Comparison of ENCODE assay signal across 20 cellular contexts in genomic region chr11:34523053-34523452, GRCh38. TPM values are rescaled to one million over a fixed set of nuclear protein-coding genes. Genes with fewer than 3 reads are reported as not detected.
A peak's percentile ranks its signal among the peaks of the same experiment; 100 is the strongest.
DNase-seq lines count a peak whose midpoint lies in the region; ATAC-seq and TF ChIP-seq lines count a peak whose summit lies in the region.
"Had no signal": no experiment of that assay in that cellular context is flagged by ENCODE, and none has a peak within 500 bp of the region (broad histone marks: within the 10 kb centered on the region; RNA-seq: fewer than 3 reads in every experiment).

No MANE protein-coding gene starts in this region.

- no peak overlapping the region for H2BK120ac ChIP-seq in trophoblast cell (ENCODE audit: insufficient read depth, low read length, poor library complexity)

- H3K27me3 ChIP-seq in heart right ventricle, result peaks cover 0 to 20% (median 9%) of the 10 kb centered on the region in 7 donors
- no peaks in the 10 kb centered on the region for H3K27me3 ChIP-seq in WERI-Rb-1 (ENCODE audit: insufficient read depth, low read depth, severe bottlenecking)
- H3K27me3 ChIP-seq in trophoblast cell (ENCODE audit: insufficient read depth, low read length), result no peaks in the 10 kb centered on the region
- peaks cover 3% of the 10 kb centered on the region for H3K27me3 ChIP-seq in upper lobe of right lung
- H3K27me3 ChIP-seq in lower lobe of right lung (ENCODE audit: low read depth), result no peaks in the 10 kb centered on the region

- no peak overlapping the region for H3K18ac ChIP-seq in trophoblast cell (ENCODE audit: low read length)

- no peak for DNase-seq in Right ventricle myocardium inferior (ENCODE audit: missing footprints)
- DNase-seq in heart right ventricle, result no peak
- peak; percentile 34 for DNase-seq in WERI-Rb-1
- DNase-seq in trophoblast cell, result peak; percentile 25 to 63
- no peak for DNase-seq in upper lobe of right lung
- no peak for DNase-seq in lower lobe of right lung
- DNase-seq in NCI-H2196 treated with DMSO at 0.1 percent for 48 hours (lab: John Stamatoyannopoulos, UW; ENCODE audit: unreplicated experiment), result no peak
- DNase-seq in NCI-H226, result no peak
- DNase-seq: AML-193; CD4-positive, alpha-beta T cell; DMS79 treated with DMSO at 0.1 percent for 48 hours; GF-D8; HCEC 1CT had no signal

- H2AFZ ChIP-seq in trophoblast cell (ENCODE audit: insufficient read depth, low read length, poor library complexity), result no peak overlapping the region
- H2AFZ ChIP-seq: GM23338 had no signal

- H4K8ac ChIP-seq in trophoblast cell (ENCODE audit: low read depth, low read length), result no peak overlapping the region

- H3K4ac ChIP-seq in trophoblast cell (ENCODE audit: low read depth, low read length), result no peak overlapping the region

- no peak overlapping the region for H3K4me3 ChIP-seq in heart right ventricle
- no peak overlapping the region for H3K4me3 ChIP-seq in WERI-Rb-1 (ENCODE audit: low read depth, low read length)
- no peak overlapping the region for H3K4me3 ChIP-seq in trophoblast cell (ENCODE audit: low read depth, low read length)
- H3K4me3 ChIP-seq in upper lobe of right lung, result no peak overlapping the region
- H3K4me3 ChIP-seq in lower lobe of right lung, result no peak overlapping the region
- H3K4me3 ChIP-seq: A549, GM23338 had no signal

- no peak overlapping the region for H2BK5ac ChIP-seq in trophoblast cell (ENCODE audit: low read depth, low read length, poor library complexity)

- TF ChIP-seq CTCF in heart right ventricle (IDR thresholded peaks at IDR 0.05), result no peak
- no peak for TF ChIP-seq CTCF in WERI-Rb-1 (IDR thresholded peaks at IDR 0.05; ENCODE audit: low read depth, low read length)
- TF ChIP-seq CTCF in upper lobe of right lung (IDR thresholded peaks at IDR 0.05), result no peak
- TF ChIP-seq CTCF in lower lobe of right lung (IDR thresholded peaks at IDR 0.05), result no peak

- no peaks in the 10 kb centered on the region for H3K9me3 ChIP-seq in heart right ventricle
- H3K9me3 ChIP-seq in WERI-Rb-1 (ENCODE audit: severe bottlenecking), result no peaks in the 10 kb centered on the region
- no peaks in the 10 kb centered on the region for H3K9me3 ChIP-seq in trophoblast cell (ENCODE audit: insufficient read depth, low read depth, low read length)
- H3K9me3 ChIP-seq in upper lobe of right lung, result no peaks in the 10 kb centered on the region
- H3K9me3 ChIP-seq in lower lobe of right lung, result no peaks in the 10 kb centered on the region
- H3K9me3 ChIP-seq: A549 had no signal

- H3K9ac ChIP-seq in trophoblast cell (ENCODE audit: low read length), result no peak overlapping the region

- ATAC-seq in Right ventricle myocardium inferior (peak; percentile 31), heart right ventricle (no peak), upper lobe of right lung (peak; percentile 21), lower lobe of right lung (no peak)
- ATAC-seq: A549, GM23338 had no signal

- no peak overlapping the region for H3K4me2 ChIP-seq in trophoblast cell (ENCODE audit: low read length)
- H3K4me2 ChIP-seq: A549, GM23338 had no signal

- H3K4me1 ChIP-seq in heart right ventricle, result no peaks in the 10 kb centered on the region
- no peaks in the 10 kb centered on the region for H3K4me1 ChIP-seq in trophoblast cell (ENCODE audit: control insufficient read depth in 1 of 2, insufficient read depth in 2 of 2, low read length in 2 of 2)
- H3K4me1 ChIP-seq in upper lobe of right lung, result no peaks in the 10 kb centered on the region
- no peaks in the 10 kb centered on the region for H3K4me1 ChIP-seq in lower lobe of right lung
- H3K4me1 ChIP-seq: A549 had no signal

- no peak overlapping the region for H4K12ac ChIP-seq in trophoblast cell (ENCODE audit: low read depth, low read length)

- H3K23ac ChIP-seq in trophoblast cell (ENCODE audit: low read length), result no peak overlapping the region

- no peaks in the 10 kb centered on the region for H3K79me2 ChIP-seq in trophoblast cell (ENCODE audit: control insufficient read depth, insufficient read depth, low read length, poor library complexity)

- 43 to 46% methylated on average over 3 of the region's 3 CpGs for WGBS in heart right ventricle, 2 donors
- no CpG with 5 or more reads among the region's 3 CpGs for WGBS in trophoblast cell (ENCODE audit: extremely low coverage, insufficient coverage, insufficient read length)

- intact Hi-C loops in Right ventricle myocardium inferior (cut with DNase I) (no loop called here), heart right ventricle (cut with DNase I) (no loop called here), upper lobe of right lung (cut with DNase I) (no loop called here), lower lobe of right lung (cut with DNase I) (no loop called here)

- no peak overlapping the region for H3K27ac ChIP-seq in heart right ventricle
- H3K27ac ChIP-seq in WERI-Rb-1, result no peak overlapping the region
- H3K27ac ChIP-seq in trophoblast cell (ENCODE audit: low read depth, low read length), result no peak overlapping the region
- H3K27ac ChIP-seq in upper lobe of right lung, result no peak overlapping the region
- no peak overlapping the region for H3K27ac ChIP-seq in lower lobe of right lung
- H3K27ac ChIP-seq: 22Rv1, A549, C4-2B, HL-60 had no signal

- no peak overlapping the region for H3K14ac ChIP-seq in trophoblast cell (ENCODE audit: low read length)

- H2BK12ac ChIP-seq in trophoblast cell (ENCODE audit: low read length), result no peak overlapping the region

- H2AK5ac ChIP-seq in trophoblast cell (ENCODE audit: low read length), result no peak overlapping the region

- no peak overlapping the region for H4K91ac ChIP-seq in trophoblast cell (ENCODE audit: low read depth, low read length)

- H3K36me3 ChIP-seq in heart right ventricle (no peaks in the 10 kb centered on the region), WERI-Rb-1 (no peaks in the 10 kb centered on the region), trophoblast cell (ENCODE audit: control insufficient read depth in 1 of 2, insufficient read depth in 2 of 2, low read length in 2 of 2) (no peaks in the 10 kb centered on the region), upper lobe of right lung (no peaks in the 10 kb centered on the region), lower lobe of right lung (no peaks in the 10 kb centered on the region)

- H3K79me1 ChIP-seq in trophoblast cell (ENCODE audit: low read length), result no peaks in the 10 kb centered on the region

RNA-seq across cellular contexts. Expression of gene ELF5, which starts 9.5 kb away (rescaled TPM):
- total RNA-seq in Right ventricle myocardium inferior (not detected), heart right ventricle (not detected), upper lobe of right lung (10.7 TPM), lower lobe of right lung (20.2 TPM)
- not detected for polyA plus RNA-seq in heart right ventricle
- polyA plus RNA-seq in trophoblast cell (2013), result 0.19 and 0.25 TPM in 2 replicates
- total RNA-seq: CD4-positive, alpha-beta T cell; GM23338; HT1080 had no signal
- polyA plus RNA-seq: BJ, GM23338 had no signal

Comparison
In these comparisons a context has a peak if more than half of its experiments do, and no peak if none do; other contexts are left out.
1. ATAC-seq: peak in Right ventricle myocardium inferior (single experiment) and upper lobe of right lung (single experiment); none in heart right ventricle (0 of 8) and lower lobe of right lung (0 of 2).
2. DNase-seq: peak in WERI-Rb-1 (single experiment) and trophoblast cell (2 of 2); none in Right ventricle myocardium inferior (single experiment), heart right ventricle (0 of 2), upper lobe of right lung (single experiment), lower lobe of right lung (single experiment), NCI-H2196 treated with DMSO at 0.1 percent for 48 hours (single experiment) and NCI-H226 (single experiment).